Comparison of ENCODE assay signal across 8 cellular contexts in genomic region chr9:92808726-92809451, GRCh38. TPM values are rescaled to one million over a fixed set of nuclear protein-coding genes. Genes with fewer than 3 reads are reported as not detected.
DNase-seq lines count a peak whose midpoint lies in the region; ATAC-seq, FAIRE-seq and TF ChIP-seq lines count a peak whose summit lies in the region.

No MANE protein-coding gene starts in this region.

- no peaks in the 10 kb centered on the region for H3K9me3 ChIP-seq in mucosa of descending colon

- peak overlapping the region; percentile 92 to 93 for H3K4me3 Mint-ChIP-seq in stimulated activated naive CD8-positive, alpha-beta T cell treated with anti-CD3 and anti-CD28 coated beads, Interleukin-15, amount 100 ng/mL, for 72 hours

- peaks cover 26% of the 10 kb centered on the region for H3K4me1 ChIP-seq in mucosa of descending colon (ENCODE audit: low read depth)

- H3K27ac Mint-ChIP-seq in stimulated activated naive CD8-positive, alpha-beta T cell treated with anti-CD3 and anti-CD28 coated beads, Interleukin-15, amount 100 ng/mL, for 72 hours, result peak overlapping the region in 1 of 2 donors; percentile 91

- peaks cover 8% of the 10 kb centered on the region for H3K4me1 Mint-ChIP-seq in stimulated activated naive CD8-positive, alpha-beta T cell treated with anti-CD3 and anti-CD28 coated beads, Interleukin-15, amount 100 ng/mL, for 72 hours

- intact Hi-C loops in mucosa of descending colon (cut with DNase I, micrococcal nuclease), result no loop called here

- no peaks in the 10 kb centered on the region for H3K36me3 ChIP-seq in mucosa of descending colon (ENCODE audit: low read depth)

- ATAC-seq in mucosa of descending colon, result peak; percentile 91
- peak; percentile 73 for ATAC-seq in stimulated activated naive CD8-positive, alpha-beta T cell treated with anti-CD3 and anti-CD28 coated beads, Interleukin-15, amount 100 ng/mL, for 72 hours

- peak; percentile 51 for DNase-seq in ACHN
- peak; percentile 20 for DNase-seq in GM18507 (ENCODE audit: extremely low spot score, insufficient read length, low read depth)
- DNase-seq in NCI-H226, result peak; percentile 65
- DNase-seq in activated CD8-positive, alpha-beta memory T cell treated with anti-CD3 and anti-CD28 coated beads for 48 hours (ENCODE audit: low read depth in 2 of 3, low spot score in 2 of 3), result peak in 2 of 3 experiments; percentile 33 to 38
- DNase-seq in epidermal melanocyte (ENCODE audit: insufficient read length, low spot score), result peak; percentile 63
- DNase-seq in mucosa of descending colon, result peak; percentile 52 to 75 (median 72)
- DNase-seq in stimulated activated naive CD8-positive, alpha-beta T cell treated with anti-CD3 and anti-CD28 coated beads, Interleukin-15, amount 100 ng/mL, for 72 hours, result peak; percentile 62 to 72
- DNase-seq in NCI-H1694 (lab: John Stamatoyannopoulos, UW), result no peak

- no peak overlapping the region for H3K4me3 ChIP-seq in mucosa of descending colon

- no peak for FAIRE-seq in GM18507 (lab: Jason Lieb, UNC)

- TF ChIP-seq CTCF in mucosa of descending colon (IDR thresholded peaks at IDR 0.05), result no peak

- H3K9me3 Mint-ChIP-seq in stimulated activated naive CD8-positive, alpha-beta T cell treated with anti-CD3 and anti-CD28 coated beads, Interleukin-15, amount 100 ng/mL, for 72 hours, result no peaks in the 10 kb centered on the region

- in situ Hi-C loops in ACHN (cut with HindIII; ENCODE audit: low pct_ligation_motif_present, low pct_unique_long_range_greater_than_20kb, low sequenced_read_pairs), result no loop called here

- peaks cover 50% of the 10 kb centered on the region for H3K27me3 Mint-ChIP-seq in stimulated activated naive CD8-positive, alpha-beta T cell treated with anti-CD3 and anti-CD28 coated beads, Interleukin-15, amount 100 ng/mL, for 72 hours

RNA-seq across cellular contexts. Expression of gene BICD2, which starts 44.3 kb away (rescaled TPM):
- total RNA-seq in mucosa of descending colon, result 10 to 100 TPM in 1 of 3 donors, 1 to 10 TPM in 2; 6.8 to 36.1 (median 8.6) TPM
